28 cellular contexts compared by ENCODE assay signal in the genomic region with DNA sequence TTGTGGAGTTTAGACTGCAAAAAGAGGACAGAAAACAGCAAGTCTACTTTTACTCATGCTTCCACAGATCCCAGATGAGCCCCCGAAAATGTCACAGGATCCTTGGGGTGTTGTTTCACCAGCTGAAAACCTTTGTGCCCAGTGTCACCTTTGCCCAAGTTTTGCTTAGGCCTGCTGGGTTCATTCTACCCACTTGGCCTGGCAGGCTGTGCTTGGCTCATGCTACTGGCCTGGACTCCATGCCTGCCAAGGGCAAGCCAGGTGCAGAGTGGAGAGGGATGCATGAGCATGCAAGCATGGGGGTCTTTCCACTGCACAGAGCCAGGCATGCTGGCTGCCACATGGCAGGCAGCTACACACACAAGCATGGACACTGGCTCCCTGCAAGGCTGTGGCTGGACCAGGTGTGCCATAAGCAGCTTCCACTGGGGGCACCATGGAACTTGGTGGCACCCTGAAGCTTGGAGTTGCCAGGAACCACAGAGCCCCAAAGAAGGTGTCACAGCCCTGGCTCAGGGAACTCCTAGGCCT.
"Had no signal": no experiment of that assay in that cellular context is flagged by ENCODE, and none has a peak within 500 bp of the region (broad histone marks: within the 10 kb centered on the region; RNA-seq: fewer than 3 reads in every experiment).

No MANE protein-coding gene starts in this region.

- H3K27ac ChIP-seq: PC-9, RWPE1, SJCRH30, SK-N-MC had no signal

- H2AFZ ChIP-seq: PC-9 had no signal

- H3K36me3 Mint-ChIP-seq: T-cell had no signal

- H3K4me3 ChIP-seq: PC-9, SJCRH30, SK-N-MC had no signal

- H3K4me1 Mint-ChIP-seq: T-cell had no signal

- H3K36me3 ChIP-seq: SJCRH30 had no signal

- DNase-seq: KBM-7, NCI-H1092, NCI-H1105, NCI-H1417 treated with DMSO at 0.1 percent for 48 hours, NCI-H1436 treated with DMSO at 0.1 percent for 48 hours, NCI-H1694 treated with DMSO at 0.1 percent for 48 hours, NCI-H187 treated with DMSO at 0.1 percent for 48 hours, NCI-H2029, NCI-H2081, NCI-H2171 treated with DMSO at 0.1 percent for 48 hours, NCI-H226, NCI-H446 treated with DMSO at 0.1 percent for 48 hours, NCI-H510A, NCI-H524, NCI-H526, NCI-H69, NCI-H748 treated with DMSO at 0.1 percent for 48 hours, NCI-H82, PC-9, SHP77, SIG-M5, SJCRH30, T-cell had no signal

- H3K9me3 ChIP-seq: SJCRH30 had no signal

- H3K4me1 ChIP-seq: SJCRH30 had no signal

- H3K4me3 Mint-ChIP-seq: T-cell had no signal

- H3K27ac Mint-ChIP-seq: T-cell had no signal

- H3K4me2 ChIP-seq: PC-9 had no signal

- H3K27me3 Mint-ChIP-seq: T-cell had no signal

- ATAC-seq: Panc1, Right ventricle myocardium inferior, SK-N-SH treated with all-trans-retinoic acid at 6 μM for 48 hours, T-cell had no signal

- H3K27me3 ChIP-seq: SJCRH30 had no signal
